Comparison of ENCODE assay signal across 17 cellular contexts in genomic region chr3:23665741-23666140, GRCh38.
A peak's percentile ranks its signal among the peaks of the same experiment; 100 is the strongest.
DNase-seq lines count a peak whose midpoint lies in the region; ATAC-seq and TF ChIP-seq lines count a peak whose summit lies in the region.
"Had no signal": no experiment of that assay in that cellular context is flagged by ENCODE, and none has a peak within 500 bp of the region (broad histone marks: within the 10 kb centered on the region; RNA-seq: fewer than 3 reads in every experiment).

No MANE protein-coding gene starts in this region.

- in situ Hi-C loops in astrocyte of the spinal cord (cut with HindIII; ENCODE audit: low sequenced_read_pairs): no loop called here

- H3K4me1 ChIP-seq in foreskin keratinocyte: peaks cover 15% of the 10 kb centered on the region

- DNase-seq in ELR (ENCODE audit: low read depth): peak; percentile 77
- DNase-seq in M059J (ENCODE audit: low read depth): peak; percentile 42
- peak; percentile 33 for DNase-seq in astrocyte of the spinal cord (ENCODE audit: low read depth, low spot score)
- peak in 1 of 2 donors; percentile 38 for DNase-seq in foreskin keratinocyte
- no peak for DNase-seq in NCI-H2227 (lab: John Stamatoyannopoulos, UW; ENCODE audit: unreplicated experiment)
- DNase-seq in amygdala (lab: John Stamatoyannopoulos, UW): no peak
- DNase-seq in stimulated activated naive CD4-positive, alpha-beta T cell (lab: John Stamatoyannopoulos, UW): no peak
- DNase-seq: DMS79 treated with DMSO at 0.1 percent for 48 hours, H9, Kasumi-1, MV-4-11, NCI-H1694 treated with DMSO at 0.1 percent for 48 hours, NCI-H2227 treated with DMSO at 0.1 percent for 48 hours, NCI-H510A treated with DMSO at 0.1 percent for 48 hours, NCI-H774, OCI-M1 had no signal

- H3K27me3 ChIP-seq in foreskin keratinocyte: no peaks in the 10 kb centered on the region
- H3K27me3 ChIP-seq: SJSA1 had no signal

- TF ChIP-seq CTCF in astrocyte of the spinal cord (IDR thresholded peaks at IDR 0.05; ENCODE audit: low read depth, low read length): no peak
- no peak for TF ChIP-seq CTCF in foreskin keratinocyte (conservative IDR thresholded peaks at IDR 0.05)

- no peak overlapping the region for H3K4me3 ChIP-seq in astrocyte of the spinal cord (ENCODE audit: low read depth, low read length)
- H3K4me3 ChIP-seq: SJSA1 had no signal

- H3K27ac ChIP-seq in foreskin keratinocyte: no peak overlapping the region

- peak; percentile 52 for ATAC-seq in foreskin keratinocyte

Comparison
In these comparisons a context has a peak if more than half of its experiments do, and no peak if none do; other contexts are left out.
1. DNase-seq: peak in ELR (single experiment), M059J (single experiment) and astrocyte of the spinal cord (single experiment); none in NCI-H2227 (single experiment), amygdala (0 of 56) and stimulated activated naive CD4-positive, alpha-beta T cell (0 of 6).